1 cellular context compared by ENCODE assay signal in genomic region chr2:86345783-86346370, GRCh38. TPM values are rescaled to one million over a fixed set of nuclear protein-coding genes. Genes with fewer than 3 reads are reported as not detected.
"Had no signal": no experiment of that assay in that cellular context is flagged by ENCODE, and none has a peak within 500 bp of the region (broad histone marks: within the 10 kb centered on the region; RNA-seq: fewer than 3 reads in every experiment).

No MANE protein-coding gene starts in this region.

RNA-seq across cellular contexts. Expression of gene REEP1, which starts 8.5 kb away (rescaled TPM):
- total RNA-seq: activated B cell treated with CpG ODN at 0.5 μM for 24 hours had no signal
